9 cellular contexts compared by ENCODE assay signal in the genomic region with DNA sequence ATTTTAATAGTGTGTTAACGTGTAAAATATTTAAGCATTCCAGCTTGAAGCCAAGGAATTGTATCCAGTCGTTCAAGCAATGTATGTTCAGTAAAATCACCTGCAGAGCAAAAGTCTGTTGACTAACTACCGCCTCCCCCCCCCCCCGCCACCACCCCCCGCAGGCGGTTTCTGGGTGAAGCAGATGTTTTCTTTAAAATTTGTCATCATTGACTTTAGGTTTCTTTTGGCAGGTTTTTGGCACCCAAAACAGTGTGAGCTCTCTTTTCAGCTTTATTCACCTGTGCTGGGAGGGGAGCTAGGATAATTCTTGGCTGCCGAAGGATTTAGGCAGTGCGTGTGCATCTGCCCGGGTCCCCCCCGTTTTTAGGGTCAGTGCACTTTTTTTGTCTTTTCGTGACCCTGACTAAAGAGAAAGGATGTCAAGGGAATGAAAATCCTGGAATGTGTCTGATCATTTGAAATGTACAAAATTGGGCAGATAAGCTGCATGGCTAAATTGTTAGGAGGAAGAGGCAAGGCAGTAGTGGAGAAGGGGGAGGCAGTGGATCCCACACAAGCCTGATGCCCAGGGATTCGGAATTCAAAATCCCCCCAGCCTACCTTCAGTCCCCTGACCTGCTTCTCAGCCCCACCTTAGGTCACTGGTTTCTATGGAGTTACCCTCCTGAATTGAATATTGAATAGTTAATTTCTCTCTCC. TPM values are rescaled to one million over a fixed set of nuclear protein-coding genes. Genes with fewer than 3 reads are reported as not detected.
DNase-seq lines count a peak whose midpoint lies in the region; FAIRE-seq and TF ChIP-seq lines count a peak whose summit lies in the region.
"Had no signal": no experiment of that assay in that cellular context is flagged by ENCODE, and none has a peak within 500 bp of the region (broad histone marks: within the 10 kb centered on the region; RNA-seq: fewer than 3 reads in every experiment).

No MANE protein-coding gene starts in this region.

- H3K4me1 ChIP-seq in adipocyte (ENCODE audit: control insufficient read depth, insufficient read depth, low read length) = peaks cover 39% of the 10 kb centered on the region
- H3K4me1 ChIP-seq in iPS-18a (ENCODE audit: control insufficient read depth, low read depth, low read length) = peaks cover 15% of the 10 kb centered on the region
- H3K4me1 ChIP-seq in small intestine (ENCODE audit: control insufficient read depth in 2 of 2, insufficient read depth in 1 of 2, low read depth in 1 of 2, low read length in 1 of 2) = peaks cover 0 to 3% of the 10 kb centered on the region in 2 donors

- H3K9ac ChIP-seq in adipocyte (ENCODE audit: low read length) = peak overlapping the region; percentile 88
- H3K9ac ChIP-seq in iPS-18a (ENCODE audit: low read length) = no peak overlapping the region

- TF ChIP-seq CTCF in WERI-Rb-1 (IDR thresholded peaks at IDR 0.05; ENCODE audit: low read depth, low read length) = no peak

- H3K27ac ChIP-seq in iPS-18a (ENCODE audit: low read length) (no peak overlapping the region), small intestine (ENCODE audit: low read depth in 1 of 2, low read length in 1 of 2) (peak overlapping the region in 1 of 2 donors; percentile 4), WERI-Rb-1 (no peak overlapping the region)

- 15 to 27% (median 16%) methylated on average over 12 of the region's 12 CpGs for WGBS in small intestine, 3 donors

- DNase-seq in H7 (peak; percentile 28), adipocyte (ENCODE audit: low read depth) (no peak), small intestine (no peak), NCI-H82 (lab: John Stamatoyannopoulos, UW) (no peak), NCI-H2227 treated with DMSO at 0.1 percent for 48 hours (lab: John Stamatoyannopoulos, UW) (no peak), WERI-Rb-1 (no peak)
- no peak for DNase-seq in activated T-cell treated with anti-CD3 and anti-CD28 coated beads, Interleukin-2, amount 50 U/mL, for 1 hour
- DNase-seq: activated T-cell treated with anti-CD3 and anti-CD28 coated beads, Interleukin-2, amount 50 U/mL, for 48 hours had no signal

- H3K36me3 ChIP-seq in H7 (replicated peaks; ENCODE audit: control insufficient read depth, insufficient read depth, low read length) (no peaks in the 10 kb centered on the region), adipocyte (ENCODE audit: control insufficient read depth, insufficient read depth, low read length, severe bottlenecking) (no peaks in the 10 kb centered on the region), iPS-18a (ENCODE audit: control insufficient read depth, low read depth, low read length) (no peaks in the 10 kb centered on the region), small intestine (ENCODE audit: control insufficient read depth in 2 of 2, insufficient read depth in 2 of 2, low read length in 2 of 2) (peaks cover 0 to 2% of the 10 kb centered on the region in 2 donors), WERI-Rb-1 (no peaks in the 10 kb centered on the region)

- H3K4me3 ChIP-seq in H7 (ENCODE audit: insufficient read depth, low read depth, low read length) (peak overlapping the region; percentile 27), adipocyte (ENCODE audit: low read length) (peak overlapping the region; percentile 87), iPS-18a (ENCODE audit: low read length) (peak overlapping the region; percentile 71), small intestine (ENCODE audit: low read depth in 1 of 2, low read length in 2 of 2) (peak overlapping the region; percentile 18 to 59), WERI-Rb-1 (ENCODE audit: low read depth, low read length) (no peak overlapping the region)

- H3K9me3 ChIP-seq in adipocyte (ENCODE audit: control insufficient read depth, low read length) = no peaks in the 10 kb centered on the region
- H3K9me3 ChIP-seq in iPS-18a (ENCODE audit: control insufficient read depth, low read depth, low read length) = no peaks in the 10 kb centered on the region
- no peaks in the 10 kb centered on the region for H3K9me3 ChIP-seq in small intestine (ENCODE audit: control insufficient read depth, low read depth)
- H3K9me3 ChIP-seq in WERI-Rb-1 (ENCODE audit: severe bottlenecking) = no peaks in the 10 kb centered on the region

- H3K27me3 ChIP-seq in H7 (ENCODE audit: control insufficient read depth, insufficient read depth, low read length) (peaks cover 2% of the 10 kb centered on the region; the same call in 1 of the 2 replicates), adipocyte (replicated peaks; ENCODE audit: control insufficient read depth, insufficient read depth, low read length) (no peaks in the 10 kb centered on the region), iPS-18a (ENCODE audit: control insufficient read depth, insufficient read depth, low read length) (peaks cover 35% of the 10 kb centered on the region), small intestine (ENCODE audit: control insufficient read depth in 2 of 2, insufficient read depth in 2 of 2, low read length in 2 of 2) (no peaks in the 10 kb centered on the region), WERI-Rb-1 (ENCODE audit: insufficient read depth, low read depth, severe bottlenecking) (peaks cover 45% of the 10 kb centered on the region)

- no peak for FAIRE-seq in small intestine (lab: Jason Lieb, UNC)

RNA-seq across cellular contexts. Expression of a gene that starts 1.1 kb away (rescaled TPM):
- total RNA-seq in H7 (2014; rRNA removed; shearing (Covaris generic)) = 0.76 and 1.6 TPM in 2 replicates
- polyA plus RNA-seq in small intestine = 10 to 100 TPM in 1 of 3 donors, 1 to 10 TPM in 2; 7.3 to 10.1 (median 9.7) TPM
